In genomic region chrX:98114026-98114425, GRCh38 we compare ENCODE assay signal across 23 cellular contexts.
"Had no signal": no experiment of that assay in that cellular context is flagged by ENCODE, and none has a peak within 500 bp of the region (broad histone marks: within the 10 kb centered on the region; RNA-seq: fewer than 3 reads in every experiment).

No MANE protein-coding gene starts in this region.

- H3K27me3 ChIP-seq: esophagus muscularis mucosa, foreskin keratinocyte, heart right ventricle had no signal

- H3K4me1 ChIP-seq: esophagus muscularis mucosa, foreskin keratinocyte, heart right ventricle, left lung, lower lobe of right lung had no signal

- H3K9me3 ChIP-seq: esophagus muscularis mucosa, heart right ventricle, left lung, lower lobe of right lung, mucosa of descending colon had no signal

- ATAC-seq: foreskin keratinocyte, heart right ventricle, left cardiac atrium, left lung, left ventricle myocardium superior, lower lobe of right lung, mucosa of descending colon had no signal

- H3K36me3 Mint-ChIP-seq: mesothelial cell of epicardium, naive B cell had no signal

- H3K36me3 ChIP-seq: esophagus muscularis mucosa, heart right ventricle, left lung, lower lobe of right lung had no signal

- H3K4me3 Mint-ChIP-seq: mesothelial cell of epicardium, naive B cell had no signal

- FAIRE-seq: endothelial cell of umbilical vein, frontal cortex, islet of Langerhans, keratinocyte had no signal

- H3K27me3 Mint-ChIP-seq: naive B cell had no signal

- H3K4me3 ChIP-seq: coronary artery, dorsolateral prefrontal cortex, esophagus muscularis mucosa, heart right ventricle, left lung, lower lobe of right lung, mucosa of descending colon had no signal

- H3K27ac Mint-ChIP-seq: mesothelial cell of epicardium, naive B cell had no signal

- DNase-seq: dermis blood vessel endothelial cell; dorsolateral prefrontal cortex; effector CD4-positive, alpha-beta T cell; effector memory CD4-positive, alpha-beta T cell; foreskin keratinocyte; glutamatergic neuron; head of caudate nucleus; heart right ventricle; hippocampal formation; left cardiac atrium; left lung; left ventricle myocardium superior; lower lobe of right lung; mesenchymal stem cell; mucosa of descending colon; naive B cell had no signal

- H3K4me1 Mint-ChIP-seq: mesothelial cell of epicardium, naive B cell had no signal

- H3K27ac ChIP-seq: coronary artery, dorsolateral prefrontal cortex, esophagus muscularis mucosa, foreskin keratinocyte, heart right ventricle, left lung, lower lobe of right lung had no signal
